17 cellular contexts compared by ENCODE assay signal in genomic region chr5:123558762-123559433, GRCh38.
"Had no signal": no experiment of that assay in that cellular context is flagged by ENCODE, and none has a peak within 500 bp of the region (broad histone marks: within the 10 kb centered on the region; RNA-seq: fewer than 3 reads in every experiment).

No MANE protein-coding gene starts in this region.

- H3K9me3 Mint-ChIP-seq: naive thymus-derived CD8-positive, alpha-beta T cell had no signal

- ATAC-seq: heart left ventricle; left lobe of liver; mucosa of descending colon; naive thymus-derived CD8-positive, alpha-beta T cell; right cardiac atrium had no signal

- H3K4me3 Mint-ChIP-seq: naive thymus-derived CD8-positive, alpha-beta T cell had no signal

- FAIRE-seq: endothelial cell of umbilical vein, small intestine had no signal

- DNase-seq: colonic mucosa; dermis blood vessel endothelial cell; foreskin melanocyte; heart left ventricle; hippocampal formation; mammary epithelial cell; mucosa of descending colon; naive thymus-derived CD8-positive, alpha-beta T cell; posterior cingulate gyrus; right cardiac atrium; small intestine; stimulated activated CD4-positive, alpha-beta T cell treated with anti-CD3 and anti-CD28 coated beads, Interleukin-2, amount 100 ng/mL, for 48 hours; stomach; substantia nigra; trophoblast cell had no signal

- H3K27me3 Mint-ChIP-seq: naive thymus-derived CD8-positive, alpha-beta T cell had no signal
